ENCODE assay signal across 8 cellular contexts in genomic region chr13:42377640-42378382, GRCh38.
DNase-seq lines count a peak whose midpoint lies in the region; ATAC-seq, FAIRE-seq and TF ChIP-seq lines count a peak whose summit lies in the region.

No MANE protein-coding gene starts in this region.

- CTCF ChIA-PET in activated CD8-positive, alpha-beta T cell treated with anti-CD3 and anti-CD28 coated beads for 36 hours (lab: Charles Lee) = interaction anchor here (1.0 to 3.8 kb wide), 7 partner anchors 10 to 220 kb away, joined by 3 to 24 read pairs (median 4); no protein-coding TSS in a partner anchor

- ATAC-seq in GM19468 (IDR thresholded peaks at IDR 0.05; ENCODE audit: extremely low read depth, unreplicated experiment) (peak; percentile 85), HG03520 (IDR thresholded peaks at IDR 0.05; ENCODE audit: unreplicated experiment) (peak; percentile 77), Right ventricle myocardium superior (ENCODE audit: poor library complexity) (no peak)
- ATAC-seq in activated CD8-positive, alpha-beta T cell treated with anti-CD3 and anti-CD28 coated beads for 36 hours = peak; percentile 82

- H3K27ac Mint-ChIP-seq in activated CD8-positive, alpha-beta T cell treated with anti-CD3 and anti-CD28 coated beads for 36 hours = peak overlapping the region; percentile 95

- DNase-seq in GM10266 (ENCODE audit: extremely low spot score) = peak; percentile 56
- DNase-seq in activated CD8-positive, alpha-beta T cell treated with anti-CD3 and anti-CD28 coated beads for 36 hours = peak; percentile 58
- DNase-seq in Right ventricle myocardium superior = no peak
- no peak for DNase-seq in AML-193 (lab: John Stamatoyannopoulos, UW)
- DNase-seq in urothelium cell line (ENCODE audit: low spot score) = no peak
- no peak for DNase-seq in NCI-H1694 (lab: John Stamatoyannopoulos, UW)

- H3K27me3 Mint-ChIP-seq in activated CD8-positive, alpha-beta T cell treated with anti-CD3 and anti-CD28 coated beads for 36 hours = no peaks in the 10 kb centered on the region

- H3K36me3 Mint-ChIP-seq in activated CD8-positive, alpha-beta T cell treated with anti-CD3 and anti-CD28 coated beads for 36 hours (ENCODE audit: low read depth) = peaks cover 4% of the 10 kb centered on the region

- peaks cover 13% of the 10 kb centered on the region for H3K9me3 Mint-ChIP-seq in activated CD8-positive, alpha-beta T cell treated with anti-CD3 and anti-CD28 coated beads for 36 hours

- POLR2A ChIA-PET in activated CD8-positive, alpha-beta T cell treated with anti-CD3 and anti-CD28 coated beads for 36 hours (lab: Charles Lee) = interaction anchor here (0.9 to 14.1 kb wide), 14 partner anchors 9 to 105 kb away, joined by 3 to 192 read pairs (median 5); no protein-coding TSS in a partner anchor

- H3K4me1 Mint-ChIP-seq in activated CD8-positive, alpha-beta T cell treated with anti-CD3 and anti-CD28 coated beads for 36 hours (ENCODE audit: low read depth) = peaks cover 69% of the 10 kb centered on the region

- TF ChIP-seq CTCF in GM10266 (IDR thresholded peaks at IDR 0.05; ENCODE audit: control insufficient read depth, insufficient read depth, low read depth, missing control alignments) = no peak
- TF ChIP-seq CTCF in activated CD8-positive, alpha-beta T cell treated with anti-CD3 and anti-CD28 coated beads for 36 hours (IDR thresholded peaks at IDR 0.05) = no peak

- intact Hi-C loops in activated CD8-positive, alpha-beta T cell treated with anti-CD3 and anti-CD28 coated beads for 36 hours (cut with micrococcal nuclease) = loop anchor here (1.0 to 10.0 kb wide), 3 partner anchors 15 to 197 kb away; partner anchors contain the start of gene TNFSF11
- intact Hi-C loops in Right ventricle myocardium superior (cut with DNase I) = no loop called here

- FAIRE-seq in urothelium cell line (lab: Jason Lieb, UNC) = no peak

- H3K4me3 Mint-ChIP-seq in activated CD8-positive, alpha-beta T cell treated with anti-CD3 and anti-CD28 coated beads for 36 hours = no peak overlapping the region

Comparison
In these comparisons a context has a peak if more than half of its experiments do, and no peak if none do; other contexts are left out.
1. DNase-seq: peak in GM10266 (single experiment) and activated CD8-positive, alpha-beta T cell treated with anti-CD3 and anti-CD28 coated beads for 36 hours (single experiment); none in Right ventricle myocardium superior (single experiment), AML-193 (0 of 2), urothelium cell line (single experiment) and NCI-H1694 (single experiment).